Comparison of ENCODE assay signal across 13 cellular contexts in genomic region chr12:47391566-47391965, GRCh38.
DNase-seq lines count a peak whose midpoint lies in the region; ATAC-seq and TF ChIP-seq lines count a peak whose summit lies in the region.
"Had no signal": no experiment of that assay in that cellular context is flagged by ENCODE, and none has a peak within 500 bp of the region (broad histone marks: within the 10 kb centered on the region; RNA-seq: fewer than 3 reads in every experiment).

No MANE protein-coding gene starts in this region.

- intact Hi-C loops in ovary (cut with DNase I) = loop anchor here in 1 of 4 donors (10.0 kb wide), 1 partner anchor 357 kb away; no protein-coding TSS in a partner anchor
- intact Hi-C loops in colonic mucosa (cut with DNase I) = no loop called here

- WGBS in ovary, 3 donors = 88 to 96% (median 95%) methylated on average over 7 of the region's 7 CpGs

- peak; percentile 49 for ATAC-seq in HG02981 (IDR thresholded peaks at IDR 0.05; ENCODE audit: unreplicated experiment)
- ATAC-seq: HCT116, heart right ventricle, SK-N-SH treated with all-trans-retinoic acid at 6 μM for 48 hours had no signal

- no peaks in the 10 kb centered on the region for H3K27me3 ChIP-seq in ovary
- no peaks in the 10 kb centered on the region for H3K27me3 ChIP-seq in colonic mucosa
- H3K27me3 ChIP-seq: cardiac muscle cell had no signal

- H3K27ac ChIP-seq in ovary (no peak overlapping the region), colonic mucosa (no peak overlapping the region)
- H3K27ac ChIP-seq: cardiac muscle cell had no signal

- H3K36me3 ChIP-seq in ovary (no peaks in the 10 kb centered on the region), colonic mucosa (no peaks in the 10 kb centered on the region)
- H3K36me3 ChIP-seq: cardiac muscle cell, heart right ventricle had no signal

- TF ChIP-seq CTCF in ovary (IDR thresholded peaks at IDR 0.05) (no peak), colonic mucosa (IDR thresholded peaks at IDR 0.05) (no peak)

- H3K9ac ChIP-seq in colonic mucosa (ENCODE audit: low read depth in 2 of 2, low read length in 2 of 2) = no peak overlapping the region

- TF ChIP-seq EP300 in ovary (IDR thresholded peaks at IDR 0.05) = no peak

- no peak for TF ChIP-seq POLR2A in ovary (IDR thresholded peaks at IDR 0.05)

- peak; percentile 85 for DNase-seq in activated CD8-positive, alpha-beta memory T cell treated with anti-CD3 and anti-CD28 coated beads for 24 hours
- DNase-seq in central memory CD4-positive, alpha-beta T cell = peak; percentile 72
- DNase-seq in stimulated activated CD8-positive, alpha-beta memory T cell treated with anti-CD3 and anti-CD28 coated beads, Interleukin-12 subunit alpha, Interleukin-12 subunit beta, amount 100 ng/mL, for 1 hour (ENCODE audit: low read depth) = peak; percentile 30
- no peak for DNase-seq in ovary
- no peak for DNase-seq in colonic mucosa
- no peak for DNase-seq in C1 segment of cervical spinal cord (lab: John Stamatoyannopoulos, UW)
- DNase-seq in NCI-H524 treated with DMSO at 0.1 percent for 48 hours (lab: John Stamatoyannopoulos, UW) = no peak
- DNase-seq: heart right ventricle, NCI-H2171 treated with DMSO at 0.1 percent for 48 hours had no signal

- H3K4me1 ChIP-seq in ovary (ENCODE audit: insufficient read depth) (no peaks in the 10 kb centered on the region), colonic mucosa (no peaks in the 10 kb centered on the region)

- H3K4me3 ChIP-seq in ovary = no peak overlapping the region
- no peak overlapping the region for H3K4me3 ChIP-seq in colonic mucosa
- H3K4me3 ChIP-seq: cardiac muscle cell, heart right ventricle had no signal

- H3K9me3 ChIP-seq in ovary = no peaks in the 10 kb centered on the region
- H3K9me3 ChIP-seq in colonic mucosa = no peaks in the 10 kb centered on the region

Comparison
In these comparisons a context has a peak if more than half of its experiments do, and no peak if none do; other contexts are left out.
1. DNase-seq: peak in activated CD8-positive, alpha-beta memory T cell treated with anti-CD3 and anti-CD28 coated beads for 24 hours (single experiment), central memory CD4-positive, alpha-beta T cell (single experiment) and stimulated activated CD8-positive, alpha-beta memory T cell treated with anti-CD3 and anti-CD28 coated beads, Interleukin-12 subunit alpha, Interleukin-12 subunit beta, amount 100 ng/mL, for 1 hour (single experiment); none in ovary (0 of 5), colonic mucosa (single experiment), C1 segment of cervical spinal cord (0 of 14) and NCI-H524 treated with DMSO at 0.1 percent for 48 hours (single experiment).